ENCODE assay signal across 1 cellular context in the genomic region with DNA sequence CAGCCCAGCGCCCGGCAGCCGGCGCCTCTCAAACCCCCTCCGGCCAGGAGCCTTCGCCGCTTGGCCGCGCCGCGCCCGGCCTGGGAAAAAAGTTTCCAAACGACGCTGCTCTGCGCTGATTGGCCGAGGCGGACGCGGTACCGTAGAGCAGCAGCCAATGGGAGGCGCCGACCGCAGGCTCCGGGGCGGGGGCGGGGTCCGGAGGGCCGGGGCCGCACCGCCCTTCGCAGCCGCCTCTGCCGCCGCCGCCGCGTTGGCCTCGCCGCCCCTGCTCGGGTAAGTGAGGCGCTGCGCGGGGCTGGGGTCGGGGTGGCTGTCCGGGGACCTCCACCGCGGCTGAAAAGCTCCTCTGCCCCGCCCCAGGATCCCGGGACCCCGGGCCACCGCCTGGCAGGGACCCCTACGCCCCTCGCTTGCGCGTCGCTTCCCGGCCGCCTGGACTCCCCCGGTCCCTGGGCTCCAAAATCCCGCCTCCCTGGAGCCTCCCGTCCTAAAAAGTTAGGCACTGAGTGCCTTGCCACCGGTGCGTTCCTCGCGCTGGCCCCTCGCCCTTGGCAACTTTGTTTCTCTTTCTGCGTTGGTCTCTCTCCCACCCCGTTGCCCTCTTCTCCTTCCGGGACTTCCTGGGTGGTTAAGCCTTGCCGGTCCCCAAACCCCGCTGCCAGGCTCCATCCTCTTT.
TF ChIP-seq lines count a peak whose summit lies in the region.

Gene NDE1 (plus strand): TSS at position 227 of the 679 bp plus-strand sequence. CDS start 14,534 bp downstream, outside the sequence.

TF ChIP-seq in HepG2, 621 proteins besides CTCF, POLR2A, EP300 and RAD21 (continued from another document and continues in another):
- TF ChIP-seq, protein P1, sequence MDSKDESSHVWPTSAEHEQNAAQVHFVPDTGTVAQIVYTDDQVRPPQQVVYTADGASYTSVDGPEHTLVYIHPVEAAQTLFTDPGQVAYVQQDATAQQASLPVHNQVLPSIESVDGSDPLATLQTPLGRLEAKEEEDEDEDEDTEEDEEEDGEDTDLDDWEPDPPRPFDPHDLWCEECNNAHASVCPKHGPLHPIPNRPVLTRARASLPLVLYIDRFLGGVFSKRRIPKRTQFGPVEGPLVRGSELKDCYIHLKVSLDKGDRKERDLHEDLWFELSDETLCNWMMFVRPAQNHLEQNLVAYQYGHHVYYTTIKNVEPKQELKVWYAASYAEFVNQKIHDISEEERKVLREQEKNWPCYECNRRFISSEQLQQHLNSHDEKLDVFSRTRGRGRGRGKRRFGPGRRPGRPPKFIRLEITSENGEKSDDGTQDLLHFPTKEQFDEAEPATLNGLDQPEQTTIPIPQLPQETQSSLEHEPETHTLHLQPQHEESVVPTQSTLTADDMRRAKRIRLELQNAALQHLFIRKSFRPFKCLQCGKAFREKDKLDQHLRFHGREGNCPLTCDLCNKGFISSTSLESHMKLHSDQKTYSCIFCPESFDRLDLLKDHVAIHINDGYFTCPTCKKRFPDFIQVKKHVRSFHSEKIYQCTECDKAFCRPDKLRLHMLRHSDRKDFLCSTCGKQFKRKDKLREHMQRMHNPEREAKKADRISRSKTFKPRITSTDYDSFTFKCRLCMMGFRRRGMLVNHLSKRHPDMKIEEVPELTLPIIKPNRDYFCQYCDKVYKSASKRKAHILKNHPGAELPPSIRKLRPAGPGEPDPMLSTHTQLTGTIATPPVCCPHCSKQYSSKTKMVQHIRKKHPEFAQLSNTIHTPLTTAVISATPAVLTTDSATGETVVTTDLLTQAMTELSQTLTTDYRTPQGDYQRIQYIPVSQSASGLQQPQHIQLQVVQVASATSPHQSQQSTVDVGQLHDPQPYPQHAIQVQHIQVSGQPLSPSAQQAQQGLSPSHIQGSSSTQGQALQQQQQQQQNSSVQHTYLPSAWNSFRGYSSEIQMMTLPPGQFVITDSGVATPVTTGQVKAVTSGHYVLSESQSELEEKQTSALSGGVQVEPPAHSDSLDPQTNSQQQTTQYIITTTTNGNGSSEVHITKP (CRISPR knock-in tag; IDR thresholded peaks at IDR 0.05; ENCODE audit: low read depth), result no peak; the same call in 1 of the 2 replicates
- TF ChIP-seq MTA1 (CRISPR knock-in tag; IDR thresholded peaks at IDR 0.05; ENCODE audit: borderline replicate concordance) (peak; percentile 73; the same call in 1 of the 2 replicates), TBL1XR1 (IDR thresholded peaks at IDR 0.05; ENCODE audit: borderline replicate concordance, low read length, partially characterized antibody) (peak; percentile 2), RARA (CRISPR knock-in tag; IDR thresholded peaks at IDR 0.05) (peak; percentile 28; the same call in 1 of the 2 replicates), SIX4 (CRISPR knock-in tag; IDR thresholded peaks at IDR 0.05) (peak; percentile 63; the same call in 1 of the 2 replicates), MXD1 (CRISPR knock-in tag; IDR thresholded peaks at IDR 0.05) (0 out of 2 replicates have a peak, but pooled peaks have one; percentile 38), ZNF782 (CRISPR knock-in tag; IDR thresholded peaks at IDR 0.05; ENCODE audit: borderline replicate concordance) (0 out of 2 replicates have a peak, but pooled peaks have one; percentile 25), CERS6 (CRISPR knock-in tag; IDR thresholded peaks at IDR 0.05) (0 out of 2 replicates have a peak, but pooled peaks have one; percentile 49), HDAC1 (CRISPR knock-in tag; IDR thresholded peaks at IDR 0.05) (peak; percentile 92), HNRNPLL (IDR thresholded peaks at IDR 0.05; ENCODE audit: low read depth, low read length, poor library complexity, severe bottlenecking) (peak; percentile 67), ZNF577 (CRISPR knock-in tag; IDR thresholded peaks at IDR 0.05; ENCODE audit: borderline replicate concordance, low read depth) (no peak), ZNF737 (CRISPR knock-in tag; IDR thresholded peaks at IDR 0.05; ENCODE audit: borderline replicate concordance) (0 out of 2 replicates have a peak, but pooled peaks have one; percentile 57), ZNF563 (CRISPR knock-in tag; IDR thresholded peaks at IDR 0.05) (peak; percentile 88; the same call in 1 of the 2 replicates), MXD4 (CRISPR knock-in tag; IDR thresholded peaks at IDR 0.05) (no peak; the same call in 1 of the 2 replicates), NR3C1 (CRISPR knock-in tag; IDR thresholded peaks at IDR 0.05) (no peak), ZNF816 (CRISPR knock-in tag; IDR thresholded peaks at IDR 0.05; ENCODE audit: borderline replicate concordance) (peak; percentile 96), ZNF350 (CRISPR knock-in tag; IDR thresholded peaks at IDR 0.05; ENCODE audit: borderline replicate concordance, low read depth) (peak; percentile 69; the same call in 1 of the 2 replicates), ZNF362 (CRISPR knock-in tag; IDR thresholded peaks at IDR 0.05; ENCODE audit: borderline replicate concordance) (peak; percentile 95), FOXM1 (CRISPR knock-in tag; IDR thresholded peaks at IDR 0.05) (peak; percentile 98), STAT6 (CRISPR knock-in tag; IDR thresholded peaks at IDR 0.05; ENCODE audit: borderline replicate concordance) (no peak), MXI1 (IDR thresholded peaks at IDR 0.05; ENCODE audit: borderline replicate concordance, low read depth, low read length) (peak; percentile 77; the same call in 2 of the 3 replicates), TOE1 (CRISPR knock-in tag; IDR thresholded peaks at IDR 0.05) (no peak), MTF2 (CRISPR knock-in tag; IDR thresholded peaks at IDR 0.05; ENCODE audit: borderline replicate concordance) (peak; percentile 52; the same call in 1 of the 2 replicates), HDAC2 (CRISPR knock-in tag; IDR thresholded peaks at IDR 0.05) (peak; percentile 41; the same call in 1 of the 2 replicates), ZNF225 (CRISPR knock-in tag; IDR thresholded peaks at IDR 0.05) (peak; percentile 92; the same call in 1 of the 2 replicates), GABPA (IDR thresholded peaks at IDR 0.05; ENCODE audit: low read depth, low read length) (no peak), GABPA (CRISPR knock-in tag; IDR thresholded peaks at IDR 0.05; ENCODE audit: low read depth) (no peak)
- TF ChIP-seq, protein P2, sequence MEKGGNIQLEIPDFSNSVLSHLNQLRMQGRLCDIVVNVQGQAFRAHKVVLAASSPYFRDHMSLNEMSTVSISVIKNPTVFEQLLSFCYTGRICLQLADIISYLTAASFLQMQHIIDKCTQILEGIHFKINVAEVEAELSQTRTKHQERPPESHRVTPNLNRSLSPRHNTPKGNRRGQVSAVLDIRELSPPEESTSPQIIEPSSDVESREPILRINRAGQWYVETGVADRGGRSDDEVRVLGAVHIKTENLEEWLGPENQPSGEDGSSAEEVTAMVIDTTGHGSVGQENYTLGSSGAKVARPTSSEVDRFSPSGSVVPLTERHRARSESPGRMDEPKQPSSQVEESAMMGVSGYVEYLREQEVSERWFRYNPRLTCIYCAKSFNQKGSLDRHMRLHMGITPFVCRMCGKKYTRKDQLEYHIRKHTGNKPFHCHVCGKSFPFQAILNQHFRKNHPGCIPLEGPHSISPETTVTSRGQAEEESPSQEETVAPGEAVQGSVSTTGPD (CRISPR knock-in tag; IDR thresholded peaks at IDR 0.05), result no peak
- TF ChIP-seq, protein P3, sequence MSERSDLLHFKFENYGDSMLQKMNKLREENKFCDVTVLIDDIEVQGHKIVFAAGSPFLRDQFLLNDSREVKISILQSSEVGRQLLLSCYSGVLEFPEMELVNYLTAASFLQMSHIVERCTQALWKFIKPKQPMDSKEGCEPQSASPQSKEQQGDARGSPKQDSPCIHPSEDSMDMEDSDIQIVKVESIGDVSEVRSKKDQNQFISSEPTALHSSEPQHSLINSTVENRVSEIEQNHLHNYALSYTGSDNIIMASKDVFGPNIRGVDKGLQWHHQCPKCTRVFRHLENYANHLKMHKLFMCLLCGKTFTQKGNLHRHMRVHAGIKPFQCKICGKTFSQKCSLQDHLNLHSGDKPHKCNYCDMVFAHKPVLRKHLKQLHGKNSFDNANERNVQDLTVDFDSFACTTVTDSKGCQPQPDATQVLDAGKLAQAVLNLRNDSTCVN (CRISPR knock-in tag; IDR thresholded peaks at IDR 0.05; ENCODE audit: borderline replicate concordance), result 0 out of 2 replicates have a peak, but pooled peaks have one; percentile 65
- TF ChIP-seq, protein P4, sequence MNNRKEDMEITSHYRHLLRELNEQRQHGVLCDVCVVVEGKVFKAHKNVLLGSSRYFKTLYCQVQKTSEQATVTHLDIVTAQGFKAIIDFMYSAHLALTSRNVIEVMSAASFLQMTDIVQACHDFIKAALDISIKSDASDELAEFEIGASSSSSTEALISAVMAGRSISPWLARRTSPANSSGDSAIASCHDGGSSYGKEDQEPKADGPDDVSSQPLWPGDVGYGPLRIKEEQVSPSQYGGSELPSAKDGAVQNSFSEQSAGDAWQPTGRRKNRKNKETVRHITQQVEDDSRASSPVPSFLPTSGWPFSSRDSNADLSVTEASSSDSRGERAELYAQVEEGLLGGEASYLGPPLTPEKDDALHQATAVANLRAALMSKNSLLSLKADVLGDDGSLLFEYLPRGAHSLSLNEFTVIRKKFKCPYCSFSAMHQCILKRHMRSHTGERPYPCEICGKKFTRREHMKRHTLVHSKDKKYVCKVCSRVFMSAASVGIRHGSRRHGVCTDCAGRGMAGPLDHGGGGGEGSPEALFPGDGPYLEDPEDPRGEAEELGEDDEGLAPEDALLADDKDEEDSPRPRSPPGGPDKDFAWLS (CRISPR knock-in tag; IDR thresholded peaks at IDR 0.05; ENCODE audit: borderline replicate concordance), result no peak
- TF ChIP-seq, protein P5, sequence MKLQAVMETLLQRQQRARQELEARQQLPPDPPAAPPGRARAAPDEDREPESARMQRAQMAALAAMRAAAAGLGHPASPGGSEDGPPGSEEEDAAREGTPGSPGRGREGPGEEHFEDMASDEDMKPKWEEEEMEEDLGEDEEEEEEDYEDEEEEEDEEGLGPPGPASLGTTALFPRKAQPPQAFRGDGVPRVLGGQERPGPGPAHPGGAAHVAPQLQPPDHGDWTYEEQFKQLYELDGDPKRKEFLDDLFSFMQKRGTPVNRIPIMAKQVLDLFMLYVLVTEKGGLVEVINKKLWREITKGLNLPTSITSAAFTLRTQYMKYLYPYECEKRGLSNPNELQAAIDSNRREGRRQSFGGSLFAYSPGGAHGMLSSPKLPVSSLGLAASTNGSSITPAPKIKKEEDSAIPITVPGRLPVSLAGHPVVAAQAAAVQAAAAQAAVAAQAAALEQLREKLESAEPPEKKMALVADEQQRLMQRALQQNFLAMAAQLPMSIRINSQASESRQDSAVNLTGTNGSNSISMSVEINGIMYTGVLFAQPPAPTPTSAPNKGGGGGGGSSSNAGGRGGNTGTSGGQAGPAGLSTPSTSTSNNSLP (IDR thresholded peaks at IDR 0.05; ENCODE audit: low read depth, low read length), result no peak
- TF ChIP-seq, protein P6, sequence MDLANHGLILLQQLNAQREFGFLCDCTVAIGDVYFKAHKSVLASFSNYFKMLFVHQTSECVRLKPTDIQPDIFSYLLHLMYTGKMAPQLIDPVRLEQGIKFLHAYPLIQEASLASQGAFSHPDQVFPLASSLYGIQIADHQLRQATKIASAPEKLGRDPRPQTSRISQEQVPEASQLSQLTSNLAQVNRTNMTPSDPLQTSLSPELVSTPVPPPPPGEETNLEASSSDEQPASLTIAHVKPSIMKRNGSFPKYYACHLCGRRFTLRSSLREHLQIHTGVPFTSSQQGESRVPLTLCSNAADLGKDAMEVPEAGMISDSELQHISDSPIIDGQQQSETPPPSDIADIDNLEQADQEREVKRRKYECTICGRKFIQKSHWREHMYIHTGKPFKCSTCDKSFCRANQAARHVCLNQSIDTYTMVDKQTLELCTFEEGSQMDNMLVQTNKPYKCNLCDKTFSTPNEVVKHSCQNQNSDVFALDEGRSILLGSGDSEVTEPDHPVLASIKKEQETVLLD (CRISPR knock-in tag; IDR thresholded peaks at IDR 0.05; ENCODE audit: low read depth), result peak; percentile 78; the same call in 1 of the 2 replicates
- TF ChIP-seq, protein P7, sequence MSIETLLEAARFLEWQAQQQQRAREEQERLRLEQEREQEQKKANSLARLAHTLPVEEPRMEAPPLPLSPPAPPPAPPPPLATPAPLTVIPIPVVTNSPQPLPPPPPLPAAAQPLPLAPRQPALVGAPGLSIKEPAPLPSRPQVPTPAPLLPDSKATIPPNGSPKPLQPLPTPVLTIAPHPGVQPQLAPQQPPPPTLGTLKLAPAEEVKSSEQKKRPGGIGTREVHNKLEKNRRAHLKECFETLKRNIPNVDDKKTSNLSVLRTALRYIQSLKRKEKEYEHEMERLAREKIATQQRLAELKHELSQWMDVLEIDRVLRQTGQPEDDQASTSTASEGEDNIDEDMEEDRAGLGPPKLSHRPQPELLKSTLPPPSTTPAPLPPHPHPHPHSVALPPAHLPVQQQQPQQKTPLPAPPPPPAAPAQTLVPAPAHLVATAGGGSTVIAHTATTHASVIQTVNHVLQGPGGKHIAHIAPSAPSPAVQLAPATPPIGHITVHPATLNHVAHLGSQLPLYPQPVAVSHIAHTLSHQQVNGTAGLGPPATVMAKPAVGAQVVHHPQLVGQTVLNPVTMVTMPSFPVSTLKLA (IDR thresholded peaks at IDR 0.05), result no peak
